In genomic region chr5:1339818-1340210, GRCh38 we compare ENCODE assay signal across 9 cellular contexts. TPM values are rescaled to one million over a fixed set of nuclear protein-coding genes. Genes with fewer than 3 reads are reported as not detected.
"Had no signal": no experiment of that assay in that cellular context is flagged by ENCODE, and none has a peak within 500 bp of the region (broad histone marks: within the 10 kb centered on the region; RNA-seq: fewer than 3 reads in every experiment).

No MANE protein-coding gene starts in this region.

RNA-seq across cellular contexts. Expression of gene TERT, which starts 44.9 kb away (rescaled TPM):
- total RNA-seq: dermis microvascular lymphatic vessel endothelial cell, mesenteric fat pad, omental fat pad, smooth muscle cell, subcutaneous adipose tissue, temporal lobe, thyroid gland, ureter, vagina had no signal
